In the genomic region with DNA sequence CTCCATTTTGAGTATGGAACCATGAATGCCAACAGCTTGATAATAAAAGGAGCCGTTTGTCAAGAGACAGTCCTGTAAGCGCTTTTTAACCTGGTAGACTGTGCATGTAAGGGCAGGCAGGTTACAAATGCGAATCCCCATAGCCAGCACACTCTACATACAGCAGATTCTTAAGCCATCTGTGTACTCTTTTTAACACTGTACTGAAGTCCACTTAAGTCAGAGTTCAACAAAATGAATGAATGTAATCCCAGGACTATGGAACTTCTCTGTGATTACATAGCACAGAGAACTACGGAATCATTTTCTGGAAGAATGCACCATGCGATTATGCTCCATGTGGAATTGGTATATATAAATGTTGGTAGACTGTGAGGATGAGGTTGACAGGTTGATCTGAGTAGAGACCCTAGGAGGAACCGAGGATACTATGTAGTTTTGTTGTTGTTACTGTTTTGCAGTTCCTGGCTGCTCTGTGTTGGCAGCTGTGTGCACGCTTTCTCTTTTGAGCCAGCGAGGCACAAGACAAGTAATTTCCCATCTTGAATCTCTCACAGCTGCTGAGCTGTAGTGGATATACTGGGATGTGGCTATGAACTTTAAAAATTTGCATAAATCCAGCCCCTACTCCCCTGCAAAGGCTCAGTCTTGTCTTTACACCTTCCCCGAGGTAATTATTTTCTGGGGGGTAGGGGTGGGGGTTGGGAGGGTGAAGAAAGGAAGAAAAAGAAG, we compare ENCODE assay signal across 8 cellular contexts. TPM values are rescaled to one million over a fixed set of nuclear protein-coding genes. Genes with fewer than 3 reads are reported as not detected.
DNase-seq lines count a peak whose midpoint lies in the region; ATAC-seq and TF ChIP-seq lines count a peak whose summit lies in the region.

No MANE protein-coding gene starts in this region.

- peak overlapping the region; percentile 96 for H3K27ac Mint-ChIP-seq in activated naive CD8-positive, alpha-beta T cell treated with anti-CD3 and anti-CD28 coated beads for 36 hours

- H3K4me3 Mint-ChIP-seq in activated naive CD8-positive, alpha-beta T cell treated with anti-CD3 and anti-CD28 coated beads for 36 hours: peak overlapping the region; percentile 95

- peak overlapping the region; percentile 68 for H3K9ac ChIP-seq in ES-I3 (ENCODE audit: low read depth, low read length)
- no peak overlapping the region for H3K9ac ChIP-seq in smooth muscle cell (ENCODE audit: low read depth)

- no peaks in the 10 kb centered on the region for H3F3A ChIP-seq in smooth muscle cell (ENCODE audit: low read depth)

- H3K36me3 ChIP-seq in ES-I3 (ENCODE audit: insufficient read depth, low read length) (peaks cover 11% of the 10 kb centered on the region), smooth muscle cell (ENCODE audit: low read depth) (no peaks in the 10 kb centered on the region)

- peak; percentile 15 for DNase-seq in activated naive CD8-positive, alpha-beta T cell treated with anti-CD3 and anti-CD28 coated beads for 36 hours
- DNase-seq in smooth muscle cell (lab: John Stamatoyannopoulos, UW; ENCODE audit: unreplicated experiment): no peak
- DNase-seq in activated effector memory CD4-positive, alpha-beta T cell treated with anti-CD3 and anti-CD28 coated beads, Interleukin-2, amount 50 U/mL, for 16 hours: no peak
- no peak for DNase-seq in NCI-H774 (lab: John Stamatoyannopoulos, UW)

- no peak for TF ChIP-seq CTCF in smooth muscle cell (IDR thresholded peaks at IDR 0.05; ENCODE audit: borderline replicate concordance, insufficient read depth, poor library complexity, severe bottlenecking)

- H3K4me3 ChIP-seq in iPS-11a (ENCODE audit: low read depth, low read length): peak overlapping the region; percentile 49
- H3K4me3 ChIP-seq in smooth muscle cell: peak overlapping the region; percentile 71

- WGBS in smooth muscle cell (ENCODE audit: low lambda C conversion rate): 50% methylated on average over 9 of the region's 9 CpGs

- H3K36me3 Mint-ChIP-seq in activated naive CD8-positive, alpha-beta T cell treated with anti-CD3 and anti-CD28 coated beads for 36 hours: peaks cover 31% of the 10 kb centered on the region

- no peaks in the 10 kb centered on the region for H3K27me3 Mint-ChIP-seq in activated naive CD8-positive, alpha-beta T cell treated with anti-CD3 and anti-CD28 coated beads for 36 hours

- peak overlapping the region; percentile 86 for H2AFZ ChIP-seq in smooth muscle cell (ENCODE audit: low read depth)

- peaks cover 53% of the 10 kb centered on the region for H3K4me1 Mint-ChIP-seq in activated naive CD8-positive, alpha-beta T cell treated with anti-CD3 and anti-CD28 coated beads for 36 hours

- peak overlapping the region; percentile 93 for H3K4me2 ChIP-seq in smooth muscle cell

- no peaks in the 10 kb centered on the region for H4K20me1 ChIP-seq in smooth muscle cell (ENCODE audit: low read depth)

- peaks cover 40% of the 10 kb centered on the region for H3K4me1 ChIP-seq in ES-I3 (ENCODE audit: insufficient read depth, low read length)
- H3K4me1 ChIP-seq in smooth muscle cell (ENCODE audit: low read depth): peaks cover 6% of the 10 kb centered on the region

- H3K27ac ChIP-seq in smooth muscle cell (ENCODE audit: low read depth): peak overlapping the region; percentile 10

- no peaks in the 10 kb centered on the region for H3K9me3 Mint-ChIP-seq in activated naive CD8-positive, alpha-beta T cell treated with anti-CD3 and anti-CD28 coated beads for 36 hours

- H3K9me3 ChIP-seq in ES-I3 (ENCODE audit: control insufficient read depth, insufficient read depth, low read length) (no peaks in the 10 kb centered on the region), smooth muscle cell (replicated peaks; ENCODE audit: low read depth) (no peaks in the 10 kb centered on the region)

- peak; percentile 34 for ATAC-seq in GM21360 (IDR thresholded peaks at IDR 0.05; ENCODE audit: unreplicated experiment)
- peak; percentile 31 for ATAC-seq in HG03521 (IDR thresholded peaks at IDR 0.05; ENCODE audit: unreplicated experiment)

- H3K79me2 ChIP-seq in smooth muscle cell (ENCODE audit: low read depth): peaks cover 3% of the 10 kb centered on the region

- no peaks in the 10 kb centered on the region for H3K27me3 ChIP-seq in smooth muscle cell (ENCODE audit: low read depth)

RNA-seq across cellular contexts. Expression of gene LRRC8D, which starts 21.9 kb away (rescaled TPM):
- 10 to 100 TPM; 37.7 to 41.2 TPM for total RNA-seq in activated naive CD8-positive, alpha-beta T cell treated with anti-CD3 and anti-CD28 coated beads for 36 hours
- total RNA-seq in smooth muscle cell: 14.7 and 25.1 TPM in 2 replicates
- 5.2 and 13.9 TPM in 2 replicates for polyA plus RNA-seq in smooth muscle cell
